8 cellular contexts compared by ENCODE assay signal in the genomic region with DNA sequence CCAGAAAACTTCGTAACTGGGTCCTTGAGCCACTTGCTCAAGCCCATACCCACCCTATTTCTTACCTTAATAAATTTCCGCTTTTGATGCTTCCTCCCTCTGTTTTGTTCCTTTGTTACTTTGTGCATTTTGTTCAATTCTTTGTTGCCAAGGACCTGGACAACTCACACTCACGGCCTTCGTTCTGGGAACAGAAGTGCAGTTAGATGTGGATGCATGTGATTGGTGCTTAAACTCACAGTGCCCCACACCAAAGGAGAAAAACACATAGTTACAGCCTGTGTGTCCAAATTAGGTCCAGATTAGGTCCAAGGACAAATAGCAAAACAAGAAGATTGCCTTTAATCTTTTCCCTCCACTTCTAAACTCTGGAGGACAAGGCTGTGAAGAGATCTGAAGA.
ATAC-seq and TF ChIP-seq lines count a peak whose summit lies in the region.
"Not testable (repeated sequence)": the region's sequence is repeated elsewhere in the genome, so short reads cannot be mapped to it uniquely, and the experiment has no call there.

No MANE protein-coding gene starts in this region.

- not testable (repeated sequence) for H3K9me3 ChIP-seq in BLaER1; KOPT-K1 (ENCODE audit: insufficient read depth, low read length, poor library complexity, severe bottlenecking); OCI-LY3 (ENCODE audit: insufficient read depth, low read length); neutrophil

- not testable (repeated sequence) for H3K36me3 ChIP-seq in BLaER1; KOPT-K1 (ENCODE audit: insufficient read depth, low read length); OCI-LY3 (replicated peaks; ENCODE audit: low read depth, low read length); neutrophil

- H3K27me3 ChIP-seq in BLaER1; OCI-LY3 (ENCODE audit: low read depth, low read length); neutrophil: not testable (repeated sequence)

- H3K4me2 ChIP-seq in BLaER1 (peak overlapping the region; percentile 49), OCI-LY3 (ENCODE audit: low read length) (peak overlapping the region; percentile 64)

- not testable (repeated sequence) for H3K4me3 ChIP-seq in BLaER1; neutrophil (ENCODE audit: low read depth in 1 of 2, low read length in 1 of 2)
- peak overlapping the region; percentile 55; the same call in 1 of the 2 replicates for H3K4me3 ChIP-seq in OCI-LY3 (ENCODE audit: low read length)

- not testable (repeated sequence) for H4K20me1 ChIP-seq in BLaER1; OCI-LY3 (ENCODE audit: insufficient read depth, low read length)

- not testable (repeated sequence) for H2AFZ ChIP-seq in OCI-LY3 (ENCODE audit: low read depth, low read length)

- 0 out of 2 replicates have a peak overlapping the region, but pooled peaks have one; percentile 46 for H3K9ac ChIP-seq in BLaER1
- peak overlapping the region; percentile 69 for H3K9ac ChIP-seq in OCI-LY3 (ENCODE audit: low read length)

- H3K4me1 ChIP-seq in BLaER1; neutrophil (ENCODE audit: control insufficient read depth in 1 of 2, insufficient read depth in 1 of 2, low read depth in 1 of 2, low read length in 1 of 2): not testable (repeated sequence)
- H3K4me1 ChIP-seq in OCI-LY3 (ENCODE audit: low read length): peaks cover 19% of the 10 kb centered on the region

- not testable (repeated sequence) for H3K79me2 ChIP-seq in OCI-LY3 (ENCODE audit: low read length)

- H3K27ac ChIP-seq in BLaER1: peak overlapping the region; percentile 77
- H3K27ac ChIP-seq in KOPT-K1 (ENCODE audit: low read depth, low read length, poor library complexity, severe bottlenecking): peak overlapping the region; percentile 57
- peak overlapping the region; percentile 86 for H3K27ac ChIP-seq in OCI-LY3 (ENCODE audit: low read length)
- peak overlapping the region; percentile 62 for H3K27ac ChIP-seq in neutrophil

- ATAC-seq in GM18907 (IDR thresholded peaks at IDR 0.05; ENCODE audit: unreplicated experiment): peak; percentile 18
- ATAC-seq in GM21360 (IDR thresholded peaks at IDR 0.05; ENCODE audit: unreplicated experiment): peak; percentile 16
- peak; percentile 4 for ATAC-seq in HG02870 (IDR thresholded peaks at IDR 0.05; ENCODE audit: unreplicated experiment)
- ATAC-seq in HG03135 (IDR thresholded peaks at IDR 0.05; ENCODE audit: unreplicated experiment): peak; percentile 18

- TF ChIP-seq CTCF in OCI-LY3 (IDR thresholded peaks at IDR 0.05; ENCODE audit: low read depth, low read length); neutrophil (IDR thresholded peaks at IDR 0.05): not testable (repeated sequence)
